11 cellular contexts compared by ENCODE assay signal in genomic region chr13:112803422-112803821, GRCh38.
DNase-seq lines count a peak whose midpoint lies in the region; ATAC-seq and TF ChIP-seq lines count a peak whose summit lies in the region.
"Had no signal": no experiment of that assay in that cellular context is flagged by ENCODE, and none has a peak within 500 bp of the region (broad histone marks: within the 10 kb centered on the region; RNA-seq: fewer than 3 reads in every experiment).

No MANE protein-coding gene starts in this region.

- no peak overlapping the region for H3K18ac ChIP-seq in mesendoderm (ENCODE audit: low read length)

- H3K4ac ChIP-seq in mesendoderm (ENCODE audit: low read depth, low read length): no peak overlapping the region

- H3F3A ChIP-seq in MM.1S (ENCODE audit: insufficient read depth, low read length): peaks cover 12% of the 10 kb centered on the region

- peak; percentile 30 for TF ChIP-seq POLR2A in GM19099 (IDR thresholded peaks at IDR 0.05; ENCODE audit: extremely low read depth, insufficient read length, low read depth)
- no peak for TF ChIP-seq POLR2A in Peyer's patch (IDR thresholded peaks at IDR 0.05)

- no peak overlapping the region for H3K9ac ChIP-seq in BLaER1 treated with 17β-estradiol and CSF1 and Interleukin-3, amounts not matched to agents 10 nM and 100 nM
- peak overlapping the region; percentile 62 for H3K9ac ChIP-seq in MM.1S (ENCODE audit: low read length)
- H3K9ac ChIP-seq in mesendoderm (ENCODE audit: low read length): no peak overlapping the region

- no peak overlapping the region for H4K8ac ChIP-seq in mesendoderm (ENCODE audit: low read depth, low read length)

- no peak overlapping the region for H2AK5ac ChIP-seq in mesendoderm (ENCODE audit: low read length)

- DNase-seq in MM.1S: peak; percentile 79
- no peak for DNase-seq in Peyer's patch
- no peak for DNase-seq in mesendoderm
- DNase-seq in activated CD8-positive, alpha-beta memory T cell treated with anti-CD3 and anti-CD28 coated beads, Interleukin-2, amount 50 U/mL, for 4 hours: no peak
- DNase-seq: NCI-H2029; stimulated activated CD4-positive, alpha-beta T cell treated with anti-CD3 and anti-CD28 coated beads, Interleukin-12 subunit alpha, Interleukin-12 subunit beta, amount 100 ng/mL, for 4 hours; stomach had no signal

- H3K79me2 ChIP-seq in MM.1S (ENCODE audit: low read length) (no peaks in the 10 kb centered on the region), mesendoderm (ENCODE audit: control insufficient read depth, insufficient read depth, low read length) (no peaks in the 10 kb centered on the region)

- no peak overlapping the region for H3K4me3 ChIP-seq in BLaER1 treated with 17β-estradiol and CSF1 and Interleukin-3, amounts not matched to agents 10 nM and 100 nM
- H3K4me3 ChIP-seq in MM.1S (ENCODE audit: low read length) (peak overlapping the region; percentile 45), Peyer's patch (no peak overlapping the region), mesendoderm (ENCODE audit: low read length) (no peak overlapping the region)
- H3K4me3 ChIP-seq: stomach had no signal

- H2BK15ac ChIP-seq in mesendoderm (replicated peaks; ENCODE audit: low read depth): no peak overlapping the region

- no CpG with 5 or more reads among the region's 7 CpGs for WGBS in mesendoderm (ENCODE audit: extremely low coverage, insufficient coverage, low lambda C conversion rate)

- ATAC-seq in HG02759 (IDR thresholded peaks at IDR 0.05; ENCODE audit: unreplicated experiment) (peak; percentile 56), GM18907 (IDR thresholded peaks at IDR 0.05; ENCODE audit: unreplicated experiment) (no peak)

- no peak overlapping the region for H2BK5ac ChIP-seq in mesendoderm (ENCODE audit: low read length)

- peaks cover 11 to 19% (median 15%) of the 10 kb centered on the region in 11 experiments; a peak in 21 of 22 replicates for H3K9me3 ChIP-seq in BLaER1 treated with 17β-estradiol and CSF1 and Interleukin-3, amounts not matched to agents 10 nM and 100 nM (replicated peaks in 1 of 11)
- H3K9me3 ChIP-seq in MM.1S (replicated peaks; ENCODE audit: insufficient read depth, low read length) (no peaks in the 10 kb centered on the region), Peyer's patch (no peaks in the 10 kb centered on the region)
- H3K9me3 ChIP-seq: stomach had no signal

- TF ChIP-seq CTCF in MM.1S (IDR thresholded peaks at IDR 0.05; ENCODE audit: low read length): no peak
- no peak for TF ChIP-seq CTCF in Peyer's patch (IDR thresholded peaks at IDR 0.05)

- H3K23ac ChIP-seq in mesendoderm (ENCODE audit: low read length): no peak overlapping the region

- peak overlapping the region; percentile 44; the same call in 1 of the 2 replicates for H2AFZ ChIP-seq in MM.1S (ENCODE audit: low read length)

- no peaks in the 10 kb centered on the region for H3K27me3 ChIP-seq in BLaER1 treated with 17β-estradiol and CSF1 and Interleukin-3, amounts not matched to agents 10 nM and 100 nM
- H3K27me3 ChIP-seq in MM.1S (replicated peaks; ENCODE audit: insufficient read depth, low read length) (no peaks in the 10 kb centered on the region), Peyer's patch (no peaks in the 10 kb centered on the region), mesendoderm (ENCODE audit: insufficient read depth, low read length, poor library complexity) (no peaks in the 10 kb centered on the region)
- H3K27me3 ChIP-seq: stomach had no signal

- no peak overlapping the region for H4K5ac ChIP-seq in mesendoderm (ENCODE audit: low read length)

- H3K36me3 ChIP-seq in BLaER1 treated with 17β-estradiol and CSF1 and Interleukin-3, amounts not matched to agents 10 nM and 100 nM: peaks cover 31 to 60% (median 40%) of the 10 kb centered on the region in 11 experiments
- H3K36me3 ChIP-seq in MM.1S (replicated peaks; ENCODE audit: insufficient read depth, low read length): no peaks in the 10 kb centered on the region
- H3K36me3 ChIP-seq in Peyer's patch: peaks cover 0 to 12% (median 0%) of the 10 kb centered on the region in 3 donors
- H3K36me3 ChIP-seq in mesendoderm (ENCODE audit: control insufficient read depth, insufficient read depth, low read length): peaks cover 1% of the 10 kb centered on the region

- no peak overlapping the region for H2BK120ac ChIP-seq in mesendoderm (ENCODE audit: low read depth, low read length)

- no peaks in the 10 kb centered on the region for H3K79me1 ChIP-seq in mesendoderm (ENCODE audit: low read length)

- peaks cover 9 to 22% (median 20%) of the 10 kb centered on the region in 10 experiments for H3K4me1 ChIP-seq in BLaER1 treated with 17β-estradiol and CSF1 and Interleukin-3, amounts not matched to agents 10 nM and 100 nM
- no peaks in the 10 kb centered on the region; the same call in 1 of the 2 replicates for H3K4me1 ChIP-seq in MM.1S (ENCODE audit: low read length)
- H3K4me1 ChIP-seq in Peyer's patch: no peaks in the 10 kb centered on the region
- no peaks in the 10 kb centered on the region for H3K4me1 ChIP-seq in mesendoderm (ENCODE audit: control insufficient read depth, low read depth, low read length)
- H3K4me1 ChIP-seq: stomach had no signal

- H3K4me2 ChIP-seq in BLaER1 treated with 17β-estradiol and CSF1 and Interleukin-3, amounts not matched to agents 10 nM and 100 nM: peak overlapping the region in 8 of 11 experiments; percentile 4 to 44 (median 32); a peak in 11 of 22 replicates
- H3K4me2 ChIP-seq in MM.1S (ENCODE audit: low read depth, low read length) (peak overlapping the region; percentile 79), mesendoderm (ENCODE audit: low read length) (no peak overlapping the region)

- peaks cover 0 to 33% (median 7%) of the 10 kb centered on the region in 11 experiments; a peak in 12 of 22 replicates for H4K20me1 ChIP-seq in BLaER1 treated with 17β-estradiol and CSF1 and Interleukin-3, amounts not matched to agents 10 nM and 100 nM
- no peaks in the 10 kb centered on the region for H4K20me1 ChIP-seq in MM.1S (ENCODE audit: insufficient read depth, low read length)

- H3K27ac ChIP-seq in BLaER1 treated with 17β-estradiol and CSF1 and Interleukin-3, amounts not matched to agents 10 nM and 100 nM: peak overlapping the region in 1 of 11 experiments; percentile 19; a peak in 2 of 22 replicates
- peak overlapping the region; percentile 88 for H3K27ac ChIP-seq in MM.1S (ENCODE audit: low read length)
- H3K27ac ChIP-seq in Peyer's patch: no peak overlapping the region
- H3K27ac ChIP-seq in mesendoderm (ENCODE audit: low read depth, low read length): no peak overlapping the region
- H3K27ac ChIP-seq: stomach had no signal

- no peak overlapping the region for H3K56ac ChIP-seq in mesendoderm (ENCODE audit: low read length)

- no peaks in the 10 kb centered on the region for H3K9me2 ChIP-seq in MM.1S (replicated peaks; ENCODE audit: insufficient read depth, low read length)
